In genomic region chr12:15956413-15957185, GRCh38 we compare ENCODE assay signal across 14 cellular contexts. TPM values are rescaled to one million over a fixed set of nuclear protein-coding genes. Genes with fewer than 3 reads are reported as not detected.
DNase-seq lines count a peak whose midpoint lies in the region; ATAC-seq and TF ChIP-seq lines count a peak whose summit lies in the region.
"Had no signal": no experiment of that assay in that cellular context is flagged by ENCODE, and none has a peak within 500 bp of the region (broad histone marks: within the 10 kb centered on the region; RNA-seq: fewer than 3 reads in every experiment).

No MANE protein-coding gene starts in this region.

- DNase-seq in Calu3 (peak; percentile 72), epithelial cell of esophagus (ENCODE audit: low read depth) (peak; percentile 99), mucosa of descending colon (no peak), GM10266 (ENCODE audit: extremely low spot score) (no peak), medulla oblongata (ENCODE audit: extremely low spot score) (no peak)
- no peak for DNase-seq in activated CD8-positive, alpha-beta memory T cell treated with anti-CD3 and anti-CD28 coated beads, Interleukin-2, amount 50 U/mL, for 4 hours
- DNase-seq: activated naive CD4-positive, alpha-beta T cell treated with Interleukin-2 at 50 U/mL for 16 hours; effector CD4-positive, alpha-beta T cell; KG1; NCI-H1436 had no signal

- peak overlapping the region; percentile 95 for H3K27ac Mint-ChIP-seq in Calu3 (ENCODE audit: unreplicated experiment)
- H3K27ac Mint-ChIP-seq: T-helper 1 cell treated with Interleukin-12 subunit alpha and Interleukin-12 subunit beta and Interleukin-4 antibody, amounts not matched to agents 30 μg/mL and 1 μg/mL, for 36 hours had no signal

- peaks cover 8% of the 10 kb centered on the region for H3K36me3 Mint-ChIP-seq in Calu3 (ENCODE audit: insufficient read depth, unreplicated experiment)

- H3K4me1 Mint-ChIP-seq in Calu3 (ENCODE audit: low read depth, unreplicated experiment), result peaks cover 28% of the 10 kb centered on the region

- H3K27me3 Mint-ChIP-seq in Calu3 (ENCODE audit: unreplicated experiment), result no peaks in the 10 kb centered on the region

- TF ChIP-seq CTCF in Calu3 (IDR thresholded peaks at IDR 0.05; ENCODE audit: unreplicated experiment) (no peak), epithelial cell of esophagus (IDR thresholded peaks at IDR 0.05; ENCODE audit: insufficient read depth, low read depth, low read length, missing control alignments) (no peak), mucosa of descending colon (IDR thresholded peaks at IDR 0.05) (no peak), GM10266 (IDR thresholded peaks at IDR 0.05; ENCODE audit: control insufficient read depth, insufficient read depth, low read depth, missing control alignments) (no peak)

- no peaks in the 10 kb centered on the region for H3K9me3 Mint-ChIP-seq in Calu3 (ENCODE audit: low read depth, unreplicated experiment)
- H3K9me3 Mint-ChIP-seq: T-helper 1 cell treated with Interleukin-12 subunit alpha and Interleukin-12 subunit beta and Interleukin-4 antibody, amounts not matched to agents 30 μg/mL and 1 μg/mL, for 36 hours had no signal

- peak overlapping the region; percentile 36 for H3K4me3 Mint-ChIP-seq in Calu3 (ENCODE audit: low read depth, unreplicated experiment)
- H3K4me3 Mint-ChIP-seq: T-helper 1 cell treated with Interleukin-12 subunit alpha and Interleukin-12 subunit beta and Interleukin-4 antibody, amounts not matched to agents 30 μg/mL and 1 μg/mL, for 36 hours had no signal

- ATAC-seq in mucosa of descending colon (peak; percentile 19), GM21390 (IDR thresholded peaks at IDR 0.05; ENCODE audit: unreplicated experiment) (no peak)

- CTCF ChIA-PET in Calu3 (lab: Charles Lee), result no interaction called here

- intact Hi-C loops in Calu3 (cut with micrococcal nuclease; ENCODE audit: unreplicated experiment), result no loop called here
- intact Hi-C loops in mucosa of descending colon (cut with DNase I, micrococcal nuclease), result no loop called here

- BruUV-seq in Calu3 (replicated peaks; lab: Mats Ljungman, UMichigan), result TSS peak; percentile 77

- TF ChIP-seq EP300 in Ishikawa (IDR thresholded peaks at IDR 0.05; ENCODE audit: borderline replicate concordance), result peak; percentile 36; the same call in 1 of the 2 replicates

- no peaks in the 10 kb centered on the region for H3K9me3 ChIP-seq in mucosa of descending colon
- H3K9me3 ChIP-seq: tibial nerve had no signal

- no peaks in the 10 kb centered on the region for H3K4me1 ChIP-seq in mucosa of descending colon (ENCODE audit: low read depth)
- H3K4me1 ChIP-seq: tibial nerve had no signal

- no peak overlapping the region for H3K4me3 ChIP-seq in epithelial cell of esophagus (ENCODE audit: low read length)
- H3K4me3 ChIP-seq in mucosa of descending colon, result no peak overlapping the region
- H3K4me3 ChIP-seq: tibial nerve had no signal

- no peaks in the 10 kb centered on the region for H3K36me3 ChIP-seq in mucosa of descending colon (ENCODE audit: low read depth)

- no peak for TF ChIP-seq RAD21 in Ishikawa (IDR thresholded peaks at IDR 0.05; ENCODE audit: low read depth)

TF ChIP-seq in Ishikawa, 13 proteins besides CTCF, POLR2A, EP300 and RAD21:
- TF ChIP-seq FOXM1 (IDR thresholded peaks at IDR 0.05; ENCODE audit: borderline replicate concordance, low read depth) (no peak), TEAD4 (IDR thresholded peaks at IDR 0.05) (0 out of 2 replicates have a peak, but pooled peaks have one; percentile 38)

RNA-seq across cellular contexts. Expression of gene DERA, which starts 45.5 kb away (rescaled TPM):
- 29.8 and 31.0 TPM in 2 replicates for total RNA-seq in Calu3 (2022)
- total RNA-seq in mucosa of descending colon, result 10 to 100 TPM; 53.1 to 77.3 (median 74.3) TPM

Comparison
In these comparisons a context has a peak if more than half of its experiments do, and no peak if none do; other contexts are left out.
1. DNase-seq: peak in Calu3 (single experiment) and epithelial cell of esophagus (single experiment); none in mucosa of descending colon (0 of 3), GM10266 (single experiment), medulla oblongata (single experiment) and activated CD8-positive, alpha-beta memory T cell treated with anti-CD3 and anti-CD28 coated beads, Interleukin-2, amount 50 U/mL, for 4 hours (single experiment).